ENCODE assay signal across 1 cellular context in the genomic region with DNA sequence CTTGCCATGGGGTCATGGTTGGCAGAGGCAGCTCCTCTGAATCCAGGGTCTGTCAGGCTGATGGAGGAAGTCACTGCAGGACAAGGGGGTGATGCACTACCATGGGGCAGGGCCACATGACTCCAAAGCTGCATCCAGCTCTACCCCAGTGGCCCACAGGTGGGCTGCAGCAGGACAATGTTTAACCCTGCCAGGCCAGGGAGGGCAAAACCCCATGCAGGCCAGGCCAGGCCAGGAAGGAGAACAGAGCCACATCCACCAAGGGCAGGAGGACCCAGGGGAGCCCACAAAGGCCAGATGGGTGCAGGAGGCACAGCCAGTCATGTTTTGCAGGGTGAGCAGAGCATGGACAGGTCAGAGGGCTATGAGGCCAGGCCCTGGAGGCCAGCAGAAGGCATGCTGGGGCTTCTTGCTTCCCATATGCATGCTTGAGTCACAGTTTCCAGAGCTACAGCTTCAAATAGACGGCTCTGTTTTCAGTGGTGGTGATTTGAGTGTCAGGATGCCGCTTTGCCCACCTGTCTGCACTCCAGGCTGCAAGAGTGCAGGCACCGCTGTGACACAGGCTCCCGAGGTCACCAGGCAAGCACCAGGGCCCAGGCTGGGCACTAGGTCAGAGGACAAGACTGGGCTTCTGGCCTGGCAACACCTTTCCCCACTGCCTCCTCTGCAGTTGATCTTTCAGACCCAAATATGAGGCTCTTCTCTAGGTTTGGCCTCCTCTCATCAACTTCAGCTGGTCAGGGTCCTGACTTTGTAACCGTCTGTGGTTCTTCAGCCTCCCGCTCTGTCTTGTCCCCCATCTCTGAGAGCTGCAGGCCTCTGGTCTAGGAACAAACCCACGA.
TF ChIP-seq lines count a peak whose summit lies in the region.

No MANE protein-coding gene starts in this region.

TF ChIP-seq in IMR-90, 13 proteins besides CTCF, POLR2A, EP300 and RAD21:
- TF ChIP-seq MXI1 (IDR thresholded peaks at IDR 0.05; ENCODE audit: borderline replicate concordance, low read depth, low read length) (no peak), NFE2L2 (IDR thresholded peaks at IDR 0.05; ENCODE audit: low read depth, low read length) (no peak), CHD1 (IDR thresholded peaks at IDR 0.05; ENCODE audit: low read depth, low read length) (no peak), ELK1 (IDR thresholded peaks at IDR 0.05; ENCODE audit: borderline replicate concordance, low read depth, low read length) (no peak), MAFK (IDR thresholded peaks at IDR 0.05; ENCODE audit: low read depth, low read length) (no peak), SMC3 (IDR thresholded peaks at IDR 0.05; ENCODE audit: low read depth, low read length) (no peak), MAZ (IDR thresholded peaks at IDR 0.05; ENCODE audit: borderline replicate concordance, low read depth, low read length) (no peak), BHLHE40 (IDR thresholded peaks at IDR 0.05; ENCODE audit: low read depth, low read length) (no peak), RCOR1 (IDR thresholded peaks at IDR 0.05; ENCODE audit: insufficient replicate concordance, low read length) (no peak), CEBPB (IDR thresholded peaks at IDR 0.05; ENCODE audit: low read depth, low read length) (no peak), RFX5 (IDR thresholded peaks at IDR 0.05; ENCODE audit: low read depth, low read length) (no peak), FOS (IDR thresholded peaks at IDR 0.05; ENCODE audit: low read depth, low read length) (no peak)
- TF ChIP-seq, protein P1, sequence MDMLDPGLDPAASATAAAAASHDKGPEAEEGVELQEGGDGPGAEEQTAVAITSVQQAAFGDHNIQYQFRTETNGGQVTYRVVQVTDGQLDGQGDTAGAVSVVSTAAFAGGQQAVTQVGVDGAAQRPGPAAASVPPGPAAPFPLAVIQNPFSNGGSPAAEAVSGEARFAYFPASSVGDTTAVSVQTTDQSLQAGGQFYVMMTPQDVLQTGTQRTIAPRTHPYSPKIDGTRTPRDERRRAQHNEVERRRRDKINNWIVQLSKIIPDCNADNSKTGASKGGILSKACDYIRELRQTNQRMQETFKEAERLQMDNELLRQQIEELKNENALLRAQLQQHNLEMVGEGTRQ (IDR thresholded peaks at IDR 0.05; ENCODE audit: low read depth, low read length) = no peak
